25 cellular contexts compared by ENCODE assay signal in the genomic region with DNA sequence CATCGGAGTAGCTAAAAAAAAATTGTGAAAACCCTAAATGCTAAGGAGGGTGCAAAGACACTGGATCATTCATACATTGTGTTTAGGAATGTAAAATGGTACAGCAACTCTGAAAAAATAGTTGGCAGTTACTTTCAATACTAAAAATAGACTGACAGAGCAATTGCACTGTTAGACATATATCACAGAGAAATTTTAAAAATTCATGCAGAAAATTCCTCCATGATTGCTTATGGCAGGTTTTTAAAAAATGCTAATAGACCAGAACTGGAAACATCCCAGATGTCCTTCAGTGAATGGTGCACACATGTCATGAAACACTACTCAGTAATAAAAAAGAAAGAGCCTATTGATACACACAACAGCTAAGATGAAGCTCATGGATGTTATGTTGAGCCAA.
"Had no signal": no experiment of that assay in that cellular context is flagged by ENCODE, and none has a peak within 500 bp of the region (broad histone marks: within the 10 kb centered on the region; RNA-seq: fewer than 3 reads in every experiment).

No MANE protein-coding gene starts in this region.

- DNase-seq: activated CD4-positive, alpha-beta T cell treated with anti-CD3 and anti-CD28 coated beads for 1 hour; activated gamma-delta T cell treated with Interleukin-2 at 50 U/mL for 16 hours; activated T-cell treated with anti-CD3 and anti-CD28 coated beads, Interleukin-2, amount 50 U/mL, for 1 hour; anterior cingulate cortex; central memory CD4-positive, alpha-beta T cell; dorsolateral prefrontal cortex; effector memory CD8-positive, alpha-beta T cell; gastrocnemius medialis; heart left ventricle; islet precursor cell; left cardiac atrium; mesendoderm; mucosa of descending colon; naive B cell; occipital lobe; spleen; stimulated activated CD4-positive, alpha-beta T cell treated with anti-CD3 and anti-CD28 coated beads, Interleukin-4, amount 100 ng/mL, for 1 hour; stimulated activated naive CD4-positive, alpha-beta T cell; testis; WERI-Rb-1 had no signal

- H3K9me3 ChIP-seq: gastrocnemius medialis, heart left ventricle, mucosa of descending colon, spleen, testis, vagina had no signal

- H3K27me3 ChIP-seq: gastrocnemius medialis, heart left ventricle, testis, vagina had no signal

- FAIRE-seq: colon, endothelial cell of umbilical vein had no signal

- H3K4me3 ChIP-seq: dorsolateral prefrontal cortex, gastrocnemius medialis, heart left ventricle, mucosa of descending colon, spleen, testis, vagina had no signal

- ATAC-seq: effector memory CD8-positive, alpha-beta T cell; esophagus mucosa; gastrocnemius medialis; heart left ventricle; left cardiac atrium; mucosa of descending colon; sciatic nerve had no signal

- H3K36me3 ChIP-seq: gastrocnemius medialis, heart left ventricle, spleen, vagina, WERI-Rb-1 had no signal

- H3K4me1 ChIP-seq: gastrocnemius medialis, heart left ventricle, spleen, testis, vagina had no signal

- H3K27ac ChIP-seq: dorsolateral prefrontal cortex, gastrocnemius medialis, heart left ventricle, spleen, testis, vagina, WERI-Rb-1 had no signal
